2 cellular contexts compared by ENCODE assay signal in the genomic region with DNA sequence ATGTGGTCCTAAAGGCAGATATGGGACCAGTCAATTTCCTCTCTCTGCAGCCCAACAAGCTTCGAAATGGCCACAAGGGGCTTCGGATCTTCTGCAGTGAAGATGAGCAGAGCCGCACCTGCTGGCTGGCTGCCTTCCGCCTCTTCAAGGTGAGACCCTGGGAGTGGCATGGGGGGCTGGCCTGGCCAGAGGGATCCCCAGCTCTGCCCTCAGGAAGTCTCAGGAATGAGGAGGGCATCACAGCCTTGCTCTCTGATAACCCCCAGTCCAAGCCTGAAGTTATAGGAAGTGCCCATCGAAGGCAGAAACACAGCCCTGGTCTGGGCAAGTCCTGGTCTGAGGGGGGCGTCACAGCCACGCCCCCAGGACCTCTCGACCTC.
TF ChIP-seq lines count a peak whose summit lies in the region.

No MANE protein-coding gene starts in this region.

TF ChIP-seq in SK-N-SH, 30 proteins besides CTCF, POLR2A, EP300 and RAD21 (continued from another document):
- no peak for TF ChIP-seq RXRA (IDR thresholded peaks at IDR 0.05; ENCODE audit: borderline replicate concordance, low read depth)
- TF ChIP-seq MXI1 (IDR thresholded peaks at IDR 0.05; ENCODE audit: low read depth, low read length), result no peak
- TF ChIP-seq, protein P1, sequence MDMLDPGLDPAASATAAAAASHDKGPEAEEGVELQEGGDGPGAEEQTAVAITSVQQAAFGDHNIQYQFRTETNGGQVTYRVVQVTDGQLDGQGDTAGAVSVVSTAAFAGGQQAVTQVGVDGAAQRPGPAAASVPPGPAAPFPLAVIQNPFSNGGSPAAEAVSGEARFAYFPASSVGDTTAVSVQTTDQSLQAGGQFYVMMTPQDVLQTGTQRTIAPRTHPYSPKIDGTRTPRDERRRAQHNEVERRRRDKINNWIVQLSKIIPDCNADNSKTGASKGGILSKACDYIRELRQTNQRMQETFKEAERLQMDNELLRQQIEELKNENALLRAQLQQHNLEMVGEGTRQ (IDR thresholded peaks at IDR 0.05; ENCODE audit: borderline replicate concordance, low read depth, low read length), result no peak
- TF ChIP-seq RFX5 (IDR thresholded peaks at IDR 0.05; ENCODE audit: low read length), result no peak
- TF ChIP-seq EZH2phosphoT487 (IDR thresholded peaks at IDR 0.05; ENCODE audit: borderline replicate concordance, low read depth), result no peak
- no peak for TF ChIP-seq NRF1 (IDR thresholded peaks at IDR 0.05; ENCODE audit: low read depth, low read length)
- TF ChIP-seq ELF1 (IDR thresholded peaks at IDR 0.05), result no peak

TF ChIP-seq in SK-N-SH treated with all-trans-retinoic acid at 6 μM for 48 hours, 23 proteins besides CTCF, POLR2A, EP300 and RAD21 (continued from another document):
- TF ChIP-seq, protein P2, sequence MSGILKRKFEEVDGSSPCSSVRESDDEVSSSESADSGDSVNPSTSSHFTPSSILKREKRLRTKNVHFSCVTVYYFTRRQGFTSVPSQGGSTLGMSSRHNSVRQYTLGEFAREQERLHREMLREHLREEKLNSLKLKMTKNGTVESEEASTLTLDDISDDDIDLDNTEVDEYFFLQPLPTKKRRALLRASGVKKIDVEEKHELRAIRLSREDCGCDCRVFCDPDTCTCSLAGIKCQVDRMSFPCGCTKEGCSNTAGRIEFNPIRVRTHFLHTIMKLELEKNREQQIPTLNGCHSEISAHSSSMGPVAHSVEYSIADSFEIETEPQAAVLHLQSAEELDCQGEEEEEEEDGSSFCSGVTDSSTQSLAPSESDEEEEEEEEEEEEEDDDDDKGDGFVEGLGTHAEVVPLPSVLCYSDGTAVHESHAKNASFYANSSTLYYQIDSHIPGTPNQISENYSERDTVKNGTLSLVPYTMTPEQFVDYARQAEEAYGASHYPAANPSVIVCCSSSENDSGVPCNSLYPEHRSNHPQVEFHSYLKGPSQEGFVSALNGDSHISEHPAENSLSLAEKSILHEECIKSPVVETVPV (CRISPR knock-in tag; IDR thresholded peaks at IDR 0.05), result no peak
- TF ChIP-seq ZNF565 (CRISPR knock-in tag; conservative IDR thresholded peaks at IDR 0.05; ENCODE audit: low read depth), result no peak
- TF ChIP-seq, protein P3, sequence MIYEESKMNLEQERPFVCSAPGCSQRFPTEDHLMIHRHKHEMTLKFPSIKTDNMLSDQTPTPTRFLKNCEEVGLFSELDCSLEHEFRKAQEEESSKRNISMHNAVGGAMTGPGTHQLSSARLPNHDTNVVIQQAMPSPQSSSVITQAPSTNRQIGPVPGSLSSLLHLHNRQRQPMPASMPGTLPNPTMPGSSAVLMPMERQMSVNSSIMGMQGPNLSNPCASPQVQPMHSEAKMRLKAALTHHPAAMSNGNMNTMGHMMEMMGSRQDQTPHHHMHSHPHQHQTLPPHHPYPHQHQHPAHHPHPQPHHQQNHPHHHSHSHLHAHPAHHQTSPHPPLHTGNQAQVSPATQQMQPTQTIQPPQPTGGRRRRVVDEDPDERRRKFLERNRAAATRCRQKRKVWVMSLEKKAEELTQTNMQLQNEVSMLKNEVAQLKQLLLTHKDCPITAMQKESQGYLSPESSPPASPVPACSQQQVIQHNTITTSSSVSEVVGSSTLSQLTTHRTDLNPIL (CRISPR knock-in tag; IDR thresholded peaks at IDR 0.05; ENCODE audit: low read depth), result no peak
- TF ChIP-seq TOX (CRISPR knock-in tag; IDR thresholded peaks at IDR 0.05; ENCODE audit: borderline replicate concordance), result no peak
- no peak for TF ChIP-seq OSR1 (CRISPR knock-in tag; IDR thresholded peaks at IDR 0.05)
- TF ChIP-seq ZNF70 (CRISPR knock-in tag; IDR thresholded peaks at IDR 0.05), result no peak
- TF ChIP-seq SNAI2 (CRISPR knock-in tag; IDR thresholded peaks at IDR 0.05), result no peak
- TF ChIP-seq, protein P4, sequence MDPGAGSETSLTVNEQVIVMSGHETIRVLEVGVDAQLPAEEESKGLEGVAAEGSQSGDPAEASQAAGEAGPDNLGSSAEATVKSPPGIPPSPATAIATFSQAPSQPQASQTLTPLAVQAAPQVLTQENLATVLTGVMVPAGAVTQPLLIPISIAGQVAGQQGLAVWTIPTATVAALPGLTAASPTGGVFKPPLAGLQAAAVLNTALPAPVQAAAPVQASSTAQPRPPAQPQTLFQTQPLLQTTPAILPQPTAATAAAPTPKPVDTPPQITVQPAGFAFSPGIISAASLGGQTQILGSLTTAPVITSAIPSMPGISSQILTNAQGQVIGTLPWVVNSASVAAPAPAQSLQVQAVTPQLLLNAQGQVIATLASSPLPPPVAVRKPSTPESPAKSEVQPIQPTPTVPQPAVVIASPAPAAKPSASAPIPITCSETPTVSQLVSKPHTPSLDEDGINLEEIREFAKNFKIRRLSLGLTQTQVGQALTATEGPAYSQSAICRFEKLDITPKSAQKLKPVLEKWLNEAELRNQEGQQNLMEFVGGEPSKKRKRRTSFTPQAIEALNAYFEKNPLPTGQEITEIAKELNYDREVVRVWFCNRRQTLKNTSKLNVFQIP (CRISPR knock-in tag; IDR thresholded peaks at IDR 0.05; ENCODE audit: borderline replicate concordance, low read depth), result no peak
- no peak for TF ChIP-seq ZFP30 (CRISPR knock-in tag; IDR thresholded peaks at IDR 0.05)
